1 cellular context compared by ENCODE assay signal in genomic region chrX:15737957-15738685, GRCh38.
TF ChIP-seq lines count a peak whose summit lies in the region.

CA5B (plus strand) TSS chrX:15738270; CDS start chrX:15750024, 11,754 bp downstream.

TF ChIP-seq in K562, 482 proteins besides CTCF, POLR2A, EP300 and RAD21 (continued from another document):
- TF ChIP-seq ZNF639 (CRISPR knock-in tag; conservative IDR thresholded peaks at IDR 0.05 in 1 of 2, IDR thresholded peaks at IDR 0.05 in 1 of 2) (no peak), RBFOX2 (IDR thresholded peaks at IDR 0.05; ENCODE audit: low read depth, low read length) (peak; percentile 36; the same call in 1 of the 2 replicates), YY1 (IDR thresholded peaks at IDR 0.05; ENCODE audit: borderline replicate concordance in 1 of 3, control insufficient read depth in 1 of 3, extremely low read depth in 1 of 3, insufficient read depth in 3 of 3, insufficient read length in 1 of 3, insufficient replicate concordance in 2 of 3, low read depth in 1 of 3, low read length in 2 of 3) (peak in 1 of 3 experiments; percentile 8), MBD1 (CRISPR knock-in tag; IDR thresholded peaks at IDR 0.05) (0 out of 2 replicates have a peak, but pooled peaks have one; percentile 10), CAMTA2 (CRISPR knock-in tag; conservative IDR thresholded peaks at IDR 0.05) (no peak), VEZF1 (CRISPR knock-in tag; IDR thresholded peaks at IDR 0.05) (peak; percentile 87), PATZ1 (CRISPR knock-in tag; IDR thresholded peaks at IDR 0.05; ENCODE audit: borderline replicate concordance) (no peak), TAL1 (IDR thresholded peaks at IDR 0.05) (no peak), OTX1 (CRISPR knock-in tag; IDR thresholded peaks at IDR 0.05) (0 out of 2 replicates have a peak, but pooled peaks have one; percentile 16), MXI1 (IDR thresholded peaks at IDR 0.05; ENCODE audit: low read depth, low read length) (no peak), TCF15 (CRISPR knock-in tag; IDR thresholded peaks at IDR 0.05) (no peak), HOXB6 (CRISPR knock-in tag; IDR thresholded peaks at IDR 0.05; ENCODE audit: borderline replicate concordance) (no peak), CBX1 (IDR thresholded peaks at IDR 0.05; ENCODE audit: low read depth) (no peak; the same call in 1 of the 2 replicates), CBX3 (IDR thresholded peaks at IDR 0.05; ENCODE audit: borderline replicate concordance in 1 of 2, low read length in 2 of 2) (no peak), KLF10 (CRISPR knock-in tag; IDR thresholded peaks at IDR 0.05) (no peak), BACH1 (tag; IDR thresholded peaks at IDR 0.05) (no peak), TEAD1 (CRISPR knock-in tag; IDR thresholded peaks at IDR 0.05) (peak in 1 of 2 experiments; percentile 72; a peak in 1 of 4 replicates), ATF3 (IDR thresholded peaks at IDR 0.05) (no peak), ATF3 (CRISPR knock-in tag; conservative IDR thresholded peaks at IDR 0.05) (no peak), TAF7 (tag; IDR thresholded peaks at IDR 0.05) (no peak), SP1 (CRISPR knock-in tag; IDR thresholded peaks at IDR 0.05) (peak; percentile 100), PPARD (CRISPR knock-in tag; IDR thresholded peaks at IDR 0.05) (no peak), MBD2 (IDR thresholded peaks at IDR 0.05; ENCODE audit: borderline replicate concordance, low read depth) (peak; percentile 38; the same call in 1 of the 2 replicates), NRF1 (conservative IDR thresholded peaks at IDR 0.05 in 1 of 2, IDR thresholded peaks at IDR 0.05 in 1 of 2) (peak; percentile 72 to 75), FOSL1 (tag; conservative IDR thresholded peaks at IDR 0.05) (0 out of 2 replicates have a peak, but pooled peaks have one; percentile 7), MAZ (CRISPR knock-in tag; conservative IDR thresholded peaks at IDR 0.05 in 1 of 2, IDR thresholded peaks at IDR 0.05 in 1 of 2) (peak; percentile 73 to 82), RB1 (IDR thresholded peaks at IDR 0.05; ENCODE audit: low read depth) (no peak)
